1 cellular context compared by ENCODE assay signal in genomic region chr9:122978586-122978985, GRCh38.
TF ChIP-seq lines count a peak whose summit lies in the region.

No MANE protein-coding gene starts in this region.

TF ChIP-seq in SK-N-SH treated with all-trans-retinoic acid at 6 μM for 48 hours, 23 proteins besides CTCF, POLR2A, EP300 and RAD21 (continued from another document):
- TF ChIP-seq TSHZ2 (CRISPR knock-in tag; IDR thresholded peaks at IDR 0.05) (no peak), ZFP3 (CRISPR knock-in tag; IDR thresholded peaks at IDR 0.05) (no peak), ZNF8 (CRISPR knock-in tag; IDR thresholded peaks at IDR 0.05) (no peak), ZNF70 (CRISPR knock-in tag; IDR thresholded peaks at IDR 0.05) (no peak), ISL1 (CRISPR knock-in tag; IDR thresholded peaks at IDR 0.05) (no peak), BACH2 (CRISPR knock-in tag; IDR thresholded peaks at IDR 0.05; ENCODE audit: borderline replicate concordance) (no peak)
